Comparison of ENCODE assay signal across 1 cellular context in genomic region chr1:72281637-72282270, GRCh38.
TF ChIP-seq lines count a peak whose summit lies in the region.

No MANE protein-coding gene starts in this region.

TF ChIP-seq in liver, 16 proteins besides CTCF, POLR2A, EP300 and RAD21 (continued from another document):
- no peak for TF ChIP-seq ZBTB33 (IDR thresholded peaks at IDR 0.05)
- TF ChIP-seq NR2F2 (IDR thresholded peaks at IDR 0.05): no peak
- TF ChIP-seq REST (IDR thresholded peaks at IDR 0.05): no peak
- no peak for TF ChIP-seq EGR1 (IDR thresholded peaks at IDR 0.05; ENCODE audit: low read depth in 2 of 2)
